ENCODE assay signal across 9 cellular contexts in genomic region chr20:50746138-50746940, GRCh38. TPM values are rescaled to one million over a fixed set of nuclear protein-coding genes. Genes with fewer than 3 reads are reported as not detected.
DNase-seq lines count a peak whose midpoint lies in the region; ATAC-seq and TF ChIP-seq lines count a peak whose summit lies in the region.
"Had no signal": no experiment of that assay in that cellular context is flagged by ENCODE, and none has a peak within 500 bp of the region (broad histone marks: within the 10 kb centered on the region; RNA-seq: fewer than 3 reads in every experiment).

No MANE protein-coding gene starts in this region.

- H3K4me1 Mint-ChIP-seq in T-helper 1 cell treated with Interleukin-12 subunit alpha and Interleukin-12 subunit beta and Interleukin-4 antibody, amounts not matched to agents 30 μg/mL and 1 μg/mL, for 36 hours (ENCODE audit: low read depth), result peaks cover 14% of the 10 kb centered on the region
- peaks cover 12% of the 10 kb centered on the region for H3K4me1 Mint-ChIP-seq in stimulated activated memory B cell treated with anti-CD40 and anti-IgM and Interleukin-4, amounts not matched to agents 10 μg/mL and 1 μg/mL and 100 μg/mL, for 72 hours
- H3K4me1 Mint-ChIP-seq in chondrocyte (ENCODE audit: low read depth), result peaks cover 25% of the 10 kb centered on the region

- peaks cover 1% of the 10 kb centered on the region for H3K36me3 Mint-ChIP-seq in T-helper 1 cell treated with Interleukin-12 subunit alpha and Interleukin-12 subunit beta and Interleukin-4 antibody, amounts not matched to agents 30 μg/mL and 1 μg/mL, for 36 hours (ENCODE audit: low read depth)
- peaks cover 14% of the 10 kb centered on the region for H3K36me3 Mint-ChIP-seq in stimulated activated memory B cell treated with anti-CD40 and anti-IgM and Interleukin-4, amounts not matched to agents 10 μg/mL and 1 μg/mL and 100 μg/mL, for 72 hours
- no peaks in the 10 kb centered on the region for H3K36me3 Mint-ChIP-seq in chondrocyte (ENCODE audit: low read depth)

- TF ChIP-seq CTCF in foreskin fibroblast (IDR thresholded peaks at IDR 0.05; ENCODE audit: low read depth, low read length), result no peak
- no peak for TF ChIP-seq CTCF in chondrocyte (IDR thresholded peaks at IDR 0.05)

- H3K4me3 ChIP-seq in foreskin fibroblast (ENCODE audit: low read depth in 1 of 2, low read length in 2 of 2), result no peak overlapping the region

- H3K9me3 Mint-ChIP-seq in T-helper 1 cell treated with Interleukin-12 subunit alpha and Interleukin-12 subunit beta and Interleukin-4 antibody, amounts not matched to agents 30 μg/mL and 1 μg/mL, for 36 hours, result no peaks in the 10 kb centered on the region
- no peaks in the 10 kb centered on the region for H3K9me3 Mint-ChIP-seq in stimulated activated memory B cell treated with anti-CD40 and anti-IgM and Interleukin-4, amounts not matched to agents 10 μg/mL and 1 μg/mL and 100 μg/mL, for 72 hours
- H3K9me3 Mint-ChIP-seq in chondrocyte (ENCODE audit: low read depth), result no peaks in the 10 kb centered on the region

- H3K27ac Mint-ChIP-seq in T-helper 1 cell treated with Interleukin-12 subunit alpha and Interleukin-12 subunit beta and Interleukin-4 antibody, amounts not matched to agents 30 μg/mL and 1 μg/mL, for 36 hours, result peak overlapping the region; percentile 27
- peak overlapping the region; percentile 14 for H3K27ac Mint-ChIP-seq in stimulated activated memory B cell treated with anti-CD40 and anti-IgM and Interleukin-4, amounts not matched to agents 10 μg/mL and 1 μg/mL and 100 μg/mL, for 72 hours
- no peak overlapping the region for H3K27ac Mint-ChIP-seq in chondrocyte (ENCODE audit: unreplicated experiment)

- H3K27me3 Mint-ChIP-seq in T-helper 1 cell treated with Interleukin-12 subunit alpha and Interleukin-12 subunit beta and Interleukin-4 antibody, amounts not matched to agents 30 μg/mL and 1 μg/mL, for 36 hours (ENCODE audit: low read depth), result no peaks in the 10 kb centered on the region
- H3K27me3 Mint-ChIP-seq in stimulated activated memory B cell treated with anti-CD40 and anti-IgM and Interleukin-4, amounts not matched to agents 10 μg/mL and 1 μg/mL and 100 μg/mL, for 72 hours, result no peaks in the 10 kb centered on the region
- H3K27me3 Mint-ChIP-seq in chondrocyte (ENCODE audit: low read depth), result no peaks in the 10 kb centered on the region

- ATAC-seq in stimulated activated memory B cell treated with anti-CD40 and anti-IgM and Interleukin-4, amounts not matched to agents 10 μg/mL and 1 μg/mL and 100 μg/mL, for 72 hours, result no peak
- ATAC-seq in GM18511 (IDR thresholded peaks at IDR 0.05; ENCODE audit: unreplicated experiment), result no peak

- DNase-seq in T-helper 1 cell (no peak), OCI-M1 (lab: John Stamatoyannopoulos, UW) (peak; percentile 7), foreskin fibroblast (peak; percentile 64 to 80), chondrocyte (ENCODE audit: low spot score) (no peak), cerebellum (ENCODE audit: low spot score) (no peak)
- DNase-seq: occipital lobe had no signal

- H3K4me3 Mint-ChIP-seq in T-helper 1 cell treated with Interleukin-12 subunit alpha and Interleukin-12 subunit beta and Interleukin-4 antibody, amounts not matched to agents 30 μg/mL and 1 μg/mL, for 36 hours, result no peak overlapping the region
- H3K4me3 Mint-ChIP-seq in stimulated activated memory B cell treated with anti-CD40 and anti-IgM and Interleukin-4, amounts not matched to agents 10 μg/mL and 1 μg/mL and 100 μg/mL, for 72 hours, result no peak overlapping the region
- no peak overlapping the region for H3K4me3 Mint-ChIP-seq in chondrocyte (ENCODE audit: unreplicated experiment)

RNA-seq across cellular contexts. Expression of gene PARD6B, which starts 15.0 kb away (rescaled TPM):
- total RNA-seq in chondrocyte, result 0.34 to 2.2 TPM (median 1.1 TPM) in 3 replicates
- 8.5 TPM for total RNA-seq in cerebellum

RNA-seq across cellular contexts. Expression of gene BCAS4, which starts 48.5 kb away (rescaled TPM):
- total RNA-seq in chondrocyte (6.7 to 7.6 TPM (median 7.4 TPM) in 3 replicates), cerebellum (3.4 TPM)

RNA-seq across cellular contexts. Expression of gene RIPOR3, which starts 55.0 kb away (rescaled TPM):
- total RNA-seq in chondrocyte, result 0.12 TPM in 1 of 3 replicates, not detected in the others
- 2.7 TPM for total RNA-seq in cerebellum

Comparison
In these comparisons a context has a peak if more than half of its experiments do, and no peak if none do; other contexts are left out.
1. DNase-seq: peak in OCI-M1 (single experiment) and foreskin fibroblast (2 of 2); none in T-helper 1 cell (0 of 5), chondrocyte (single experiment) and cerebellum (single experiment).